Comparison of ENCODE assay signal across 8 cellular contexts in genomic region chr6:41921712-41921998, GRCh38. TPM values are rescaled to one million over a fixed set of nuclear protein-coding genes. Genes with fewer than 3 reads are reported as not detected.
A peak's percentile ranks its signal among the peaks of the same experiment; 100 is the strongest.
DNase-seq lines count a peak whose midpoint lies in the region; ATAC-seq and TF ChIP-seq lines count a peak whose summit lies in the region.

No MANE protein-coding gene starts in this region.

- H3K4me3 ChIP-seq in CD4-positive, CD25-positive, alpha-beta regulatory T cell (ENCODE audit: low read depth, low read length), result peak overlapping the region; percentile 97
- peak overlapping the region; percentile 85 for H3K4me3 ChIP-seq in WI38 (ENCODE audit: low read depth, low read length)
- peak overlapping the region; percentile 92 for H3K4me3 ChIP-seq in left ventricle myocardium inferior
- peak overlapping the region; percentile 95 for H3K4me3 ChIP-seq in skeletal muscle satellite cell (ENCODE audit: low read length)

- H3K4me2 ChIP-seq in skeletal muscle satellite cell (ENCODE audit: low read length), result peak overlapping the region; percentile 80

- H3K9ac ChIP-seq in skeletal muscle satellite cell (ENCODE audit: low read depth, low read length), result peak overlapping the region; percentile 97

- H3K27me3 ChIP-seq in CD4-positive, CD25-positive, alpha-beta regulatory T cell (ENCODE audit: control insufficient read depth, insufficient read depth, low read length), result no peaks in the 10 kb centered on the region
- H3K27me3 ChIP-seq in left ventricle myocardium inferior (ENCODE audit: low read depth), result no peaks in the 10 kb centered on the region
- no peaks in the 10 kb centered on the region for H3K27me3 ChIP-seq in skeletal muscle satellite cell (ENCODE audit: control insufficient read depth, insufficient read depth, low read length)

- no peak for ATAC-seq in CD4-positive, CD25-positive, alpha-beta regulatory T cell (ENCODE audit: low read depth in 2 of 2)
- peak; percentile 7 for ATAC-seq in HG02759 (IDR thresholded peaks at IDR 0.05; ENCODE audit: unreplicated experiment)
- ATAC-seq in HG03139 (IDR thresholded peaks at IDR 0.05; ENCODE audit: unreplicated experiment), result no peak

- peaks cover 15% of the 10 kb centered on the region for H3K27me3 Mint-ChIP-seq in CD4-positive, CD25-positive, alpha-beta regulatory T cell

- peak overlapping the region; percentile 97 for H3K27ac ChIP-seq in CD4-positive, CD25-positive, alpha-beta regulatory T cell (ENCODE audit: insufficient read depth, low read length, poor library complexity, severe bottlenecking)
- peak overlapping the region; percentile 100 for H3K27ac ChIP-seq in left ventricle myocardium inferior (replicated peaks)

- intact Hi-C loops in left ventricle myocardium inferior (cut with micrococcal nuclease), result loop anchor here (10.0 kb wide), 1 partner anchor 127 kb away; no protein-coding TSS in a partner anchor

- peak overlapping the region; percentile 99 to 100 (median 100) for H3K4me3 Mint-ChIP-seq in CD4-positive, CD25-positive, alpha-beta regulatory T cell

- peaks cover 0 to 1% (median 0%) of the 10 kb centered on the region in 7 donors for H3K9me3 Mint-ChIP-seq in CD4-positive, CD25-positive, alpha-beta regulatory T cell

- no peak for DNase-seq in CD4-positive, CD25-positive, alpha-beta regulatory T cell
- DNase-seq in left ventricle myocardium inferior (no peak), NCI-H2107 treated with DMSO at 0.1 percent for 48 hours (lab: John Stamatoyannopoulos, UW; ENCODE audit: unreplicated experiment) (no peak), putamen (ENCODE audit: low spot score) (no peak)

- H3K36me3 ChIP-seq in CD4-positive, CD25-positive, alpha-beta regulatory T cell (ENCODE audit: control insufficient read depth, insufficient read depth, low read length), result peaks cover 2% of the 10 kb centered on the region
- H3K36me3 ChIP-seq in left ventricle myocardium inferior, result peaks cover 13% of the 10 kb centered on the region
- peaks cover 15% of the 10 kb centered on the region for H3K36me3 ChIP-seq in skeletal muscle satellite cell (ENCODE audit: insufficient read depth, low read length)

- H3K9me3 ChIP-seq in CD4-positive, CD25-positive, alpha-beta regulatory T cell (ENCODE audit: control insufficient read depth in 2 of 2, low read length in 2 of 2), result no peaks in the 10 kb centered on the region
- H3K9me3 ChIP-seq in left ventricle myocardium inferior (replicated peaks), result no peaks in the 10 kb centered on the region
- H3K9me3 ChIP-seq in skeletal muscle satellite cell (replicated peaks; ENCODE audit: low read length), result no peaks in the 10 kb centered on the region

- TF ChIP-seq CTCF in WI38 (IDR thresholded peaks at IDR 0.05; ENCODE audit: low read depth, low read length) (no peak), left ventricle myocardium inferior (IDR thresholded peaks at IDR 0.05; ENCODE audit: borderline replicate concordance) (no peak)

- peaks cover 9% of the 10 kb centered on the region for H3K36me3 Mint-ChIP-seq in CD4-positive, CD25-positive, alpha-beta regulatory T cell

- peak overlapping the region; percentile 66 to 100 (median 99) for H3K27ac Mint-ChIP-seq in CD4-positive, CD25-positive, alpha-beta regulatory T cell

- H3K4me1 ChIP-seq in CD4-positive, CD25-positive, alpha-beta regulatory T cell (ENCODE audit: control insufficient read depth, insufficient read depth, low read length, poor library complexity, severe bottlenecking), result peaks cover 29% of the 10 kb centered on the region
- H3K4me1 ChIP-seq in left ventricle myocardium inferior, result peaks cover 60% of the 10 kb centered on the region
- H3K4me1 ChIP-seq in skeletal muscle satellite cell (ENCODE audit: control insufficient read depth, insufficient read depth, low read length), result peaks cover 39% of the 10 kb centered on the region

- H3K4me1 Mint-ChIP-seq in CD4-positive, CD25-positive, alpha-beta regulatory T cell, result peaks cover 25 to 58% (median 35%) of the 10 kb centered on the region in 4 donors

RNA-seq across cellular contexts. Expression of gene BYSL, which starts 0.4 kb away (rescaled TPM):
- 1.8 TPM for total RNA-seq in CD4-positive, CD25-positive, alpha-beta regulatory T cell
- polyA plus RNA-seq in CD4-positive, CD25-positive, alpha-beta regulatory T cell, result 1 to 10 TPM; 5.0 to 7.6 (median 5.9) TPM
- 9.0 TPM for total RNA-seq in left ventricle myocardium inferior
- total RNA-seq in skeletal muscle satellite cell (2012; rRNA removed), result 25.6 and 26.9 TPM in 2 replicates

RNA-seq across cellular contexts. Expression of gene MED20, which starts 0.7 kb away (rescaled TPM):
- total RNA-seq in CD4-positive, CD25-positive, alpha-beta regulatory T cell, result 4.3 TPM
- polyA plus RNA-seq in CD4-positive, CD25-positive, alpha-beta regulatory T cell, result 1 to 10 TPM; 3.0 to 7.9 (median 6.1) TPM
- total RNA-seq in left ventricle myocardium inferior, result 18.1 TPM
- 19.4 and 23.3 TPM in 2 replicates for total RNA-seq in skeletal muscle satellite cell (2012; rRNA removed)

RNA-seq across cellular contexts. Expression of gene CCND3, which starts 20.0 kb away (rescaled TPM):
- total RNA-seq in CD4-positive, CD25-positive, alpha-beta regulatory T cell, result 319 TPM
- 100 to 1,000 TPM; 246 to 564 (median 389) TPM for polyA plus RNA-seq in CD4-positive, CD25-positive, alpha-beta regulatory T cell
- total RNA-seq in left ventricle myocardium inferior, result 44.5 TPM
- 49.2 and 55.7 TPM in 2 replicates for total RNA-seq in skeletal muscle satellite cell (2012; rRNA removed)

RNA-seq across cellular contexts. Expression of gene USP49, which starts 26.5 kb away (rescaled TPM):
- 2.9 TPM for total RNA-seq in CD4-positive, CD25-positive, alpha-beta regulatory T cell
- 1 to 10 TPM in 1 of 4 donors, under 1 TPM in 3; 0.34 to 1.0 (median 0.47) TPM for polyA plus RNA-seq in CD4-positive, CD25-positive, alpha-beta regulatory T cell
- 0.71 TPM for total RNA-seq in left ventricle myocardium inferior
- 1.7 and 3.5 TPM in 2 replicates for total RNA-seq in skeletal muscle satellite cell (2012; rRNA removed)
